10 cellular contexts compared by ENCODE assay signal in the genomic region with DNA sequence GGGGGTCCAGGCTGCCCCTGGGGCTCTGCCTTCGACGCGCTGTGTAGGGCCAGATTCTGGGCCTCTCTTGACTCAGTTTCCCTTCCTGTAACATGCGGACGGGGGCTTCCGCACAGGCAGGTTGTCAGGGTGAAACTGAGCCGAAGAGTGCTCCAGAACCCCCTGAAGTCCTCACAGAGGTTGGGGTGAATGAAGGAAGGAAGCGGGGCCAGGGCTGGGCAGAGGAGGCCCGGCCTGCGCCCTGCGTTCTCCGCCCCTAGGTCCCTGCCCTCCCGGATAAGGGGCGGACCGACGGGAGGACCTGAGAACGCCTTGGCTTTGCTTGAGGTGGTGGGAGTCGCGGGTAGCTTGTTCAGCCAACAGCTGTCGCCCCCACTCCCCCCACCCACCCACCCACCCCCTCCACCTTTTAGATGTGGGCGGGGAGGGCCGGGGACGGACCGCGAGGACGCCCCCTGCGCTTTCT. TPM values are rescaled to one million over a fixed set of nuclear protein-coding genes. Genes with fewer than 3 reads are reported as not detected.
A peak's percentile ranks its signal among the peaks of the same experiment; 100 is the strongest.
DNase-seq lines count a peak whose midpoint lies in the region; ATAC-seq, FAIRE-seq and TF ChIP-seq lines count a peak whose summit lies in the region.
"Had no signal": no experiment of that assay in that cellular context is flagged by ENCODE, and none has a peak within 500 bp of the region (broad histone marks: within the 10 kb centered on the region; RNA-seq: fewer than 3 reads in every experiment).

No MANE protein-coding gene starts in this region.

- peaks cover 9% of the 10 kb centered on the region for H3K4me1 Mint-ChIP-seq in osteocyte (ENCODE audit: unreplicated experiment)

- H3K9me3 Mint-ChIP-seq in osteocyte (ENCODE audit: unreplicated experiment), result no peaks in the 10 kb centered on the region
- H3K9me3 Mint-ChIP-seq: activated T-cell treated with anti-CD3 and anti-CD28 coated beads, Interleukin-2, amount 50 U/mL, for 4 hours had no signal

- no peak for TF ChIP-seq CTCF in osteocyte (IDR thresholded peaks at IDR 0.05)

- no peak for FAIRE-seq in frontal cortex (lab: Jason Lieb, UNC)

- H3K4me3 Mint-ChIP-seq in osteocyte (ENCODE audit: unreplicated experiment), result peak overlapping the region; percentile 45

- DNase-seq in Daoy (ENCODE audit: low read depth), result peak; percentile 53
- DNase-seq in NCI-H1105 (lab: John Stamatoyannopoulos, UW), result peak; percentile 47
- peak; percentile 24 to 36 for DNase-seq in frontal cortex (ENCODE audit: low spot score in 2 of 2)
- no peak for DNase-seq in osteocyte (ENCODE audit: extremely low spot score, unreplicated experiment)
- DNase-seq in UCSD-AML1 (lab: John Stamatoyannopoulos, UW; ENCODE audit: unreplicated experiment), result no peak
- no peak for DNase-seq in pons (ENCODE audit: low spot score)
- DNase-seq in stimulated activated CD4-positive, alpha-beta T cell treated with anti-CD3 and anti-CD28 coated beads, Interleukin-4, amount 100 ng/mL, for 1 hour, result no peak
- DNase-seq: activated T-cell treated with anti-CD3 and anti-CD28 coated beads, Interleukin-2, amount 50 U/mL, for 4 hours; stimulated activated naive CD4-positive, alpha-beta T cell treated with Interleukin-2 at 50 U/mL for 16 hours had no signal

- H3K27me3 Mint-ChIP-seq in osteocyte (ENCODE audit: unreplicated experiment), result peaks cover 13% of the 10 kb centered on the region

- ATAC-seq in GM21447 (IDR thresholded peaks at IDR 0.05; ENCODE audit: unreplicated experiment), result no peak
- ATAC-seq: activated T-cell treated with anti-CD3 and anti-CD28 coated beads, Interleukin-2, amount 50 U/mL, for 4 hours had no signal

- no peak overlapping the region for H3K27ac Mint-ChIP-seq in osteocyte (ENCODE audit: unreplicated experiment)

- H3K36me3 Mint-ChIP-seq in osteocyte (ENCODE audit: unreplicated experiment), result no peaks in the 10 kb centered on the region

RNA-seq across cellular contexts. Expression of gene ELFN1, which starts 0.6 kb away (rescaled TPM):
- 0.15 and 1.1 TPM in 2 replicates for total RNA-seq in Daoy (2014; rRNA removed; shearing (Covaris generic))
- total RNA-seq in frontal cortex (5.7 TPM), osteocyte (0.62 and 0.73 TPM in 2 replicates)

Comparison
In these comparisons a context has a peak if more than half of its experiments do, and no peak if none do; other contexts are left out.
1. DNase-seq: peak in Daoy (single experiment), NCI-H1105 (single experiment) and frontal cortex (2 of 2); none in osteocyte (single experiment), UCSD-AML1 (single experiment), pons (single experiment) and stimulated activated CD4-positive, alpha-beta T cell treated with anti-CD3 and anti-CD28 coated beads, Interleukin-4, amount 100 ng/mL, for 1 hour (single experiment).